ENCODE assay signal across 17 cellular contexts in the genomic region with DNA sequence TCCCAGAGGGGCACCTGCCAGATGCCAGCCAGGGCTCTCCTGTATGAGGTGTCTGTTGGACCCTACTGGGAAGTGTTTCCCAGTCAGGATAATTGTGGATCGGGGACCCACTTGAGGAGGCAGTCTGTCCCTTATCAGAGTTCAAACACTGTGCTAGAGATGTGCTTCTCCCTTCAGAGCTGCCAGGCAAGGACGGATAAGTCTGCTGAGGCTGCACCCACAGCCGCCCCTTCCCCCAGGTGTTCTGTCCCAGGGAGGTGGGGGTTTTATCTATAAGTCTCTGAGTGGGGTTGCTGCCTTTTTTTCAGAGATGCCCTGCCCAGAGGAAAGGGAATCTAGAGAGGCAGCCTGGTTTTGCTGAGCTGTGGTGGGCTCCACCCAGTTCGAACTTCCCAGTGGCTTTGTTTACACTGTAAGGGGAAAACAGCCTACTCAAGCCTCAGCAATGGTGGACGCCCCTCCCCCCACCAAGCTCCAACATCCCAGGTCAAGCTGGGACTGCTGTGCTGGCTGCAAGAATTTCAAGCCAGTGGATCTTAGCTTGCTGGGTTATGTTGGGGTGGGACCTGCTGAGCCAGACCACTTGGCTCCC.
DNase-seq lines count a peak whose midpoint lies in the region; ATAC-seq and TF ChIP-seq lines count a peak whose summit lies in the region.
"Had no signal": no experiment of that assay in that cellular context is flagged by ENCODE, and none has a peak within 500 bp of the region (broad histone marks: within the 10 kb centered on the region; RNA-seq: fewer than 3 reads in every experiment).

No MANE protein-coding gene starts in this region.

- H3K4me3 ChIP-seq in GM23338, result no peak overlapping the region
- peak overlapping the region; percentile 35 for H3K4me3 ChIP-seq in endodermal cell (ENCODE audit: low read length)
- no peak overlapping the region for H3K4me3 ChIP-seq in neural progenitor cell
- H3K4me3 ChIP-seq: HAP-1 had no signal

- peak; percentile 52 for ATAC-seq in GM23338

- DNase-seq in GM23338 (ENCODE audit: low spot score) (peak; percentile 6), NCI-H2171 (lab: John Stamatoyannopoulos, UW) (peak; percentile 36), endodermal cell (peak; percentile 77), neural progenitor cell (ENCODE audit: low spot score) (no peak), SHP77 (lab: John Stamatoyannopoulos, UW) (no peak), NCI-H1930 (lab: John Stamatoyannopoulos, UW) (no peak), hypothalamus (lab: John Stamatoyannopoulos, UW) (no peak)
- DNase-seq in central memory CD4-positive, alpha-beta T cell, result no peak
- DNase-seq: BE2C; CD4-positive, alpha-beta memory T cell; COR-L47; DMS153; DMS79 treated with DMSO at 0.1 percent for 48 hours; EL; GDM1 had no signal

- H3K9me3 Mint-ChIP-seq in GM23338, result peaks cover under 1% of the 10 kb centered on the region; the same call in 2 of the 3 replicates
- H3K9me3 Mint-ChIP-seq in endodermal cell, result peaks cover 18% of the 10 kb centered on the region
- H3K9me3 Mint-ChIP-seq in neural progenitor cell, result peaks cover 9% of the 10 kb centered on the region

- H3K27me3 ChIP-seq in GM23338 (ENCODE audit: insufficient read depth) (no peaks in the 10 kb centered on the region), endodermal cell (ENCODE audit: control insufficient read depth, insufficient read depth, low read length, poor library complexity, severe bottlenecking) (no peaks in the 10 kb centered on the region), neural progenitor cell (no peaks in the 10 kb centered on the region)
- H3K27me3 ChIP-seq: BE2C had no signal

- peak overlapping the region; percentile 94 for H2AFZ ChIP-seq in GM23338
- peak overlapping the region; percentile 89 for H2AFZ ChIP-seq in neural progenitor cell (replicated peaks)

- no peaks in the 10 kb centered on the region for H3K36me3 Mint-ChIP-seq in GM23338 (ENCODE audit: low read depth)
- peaks cover 2% of the 10 kb centered on the region for H3K36me3 Mint-ChIP-seq in endodermal cell (ENCODE audit: low read depth)
- no peaks in the 10 kb centered on the region for H3K36me3 Mint-ChIP-seq in neural progenitor cell
- H3K36me3 Mint-ChIP-seq: CD4-positive, alpha-beta memory T cell had no signal

- H3K27me3 Mint-ChIP-seq in GM23338 (ENCODE audit: insufficient read depth, low read depth, poor library complexity), result peaks cover 1% of the 10 kb centered on the region
- no peaks in the 10 kb centered on the region for H3K27me3 Mint-ChIP-seq in endodermal cell (ENCODE audit: insufficient read depth)
- peaks cover 6% of the 10 kb centered on the region for H3K27me3 Mint-ChIP-seq in neural progenitor cell (ENCODE audit: insufficient read depth, low read depth)
- H3K27me3 Mint-ChIP-seq: CD4-positive, alpha-beta memory T cell had no signal

- H3K4me3 Mint-ChIP-seq in GM23338 (no peak overlapping the region), endodermal cell (peak overlapping the region; percentile 20), neural progenitor cell (no peak overlapping the region)
- H3K4me3 Mint-ChIP-seq: CD4-positive, alpha-beta memory T cell had no signal

- no peak for TF ChIP-seq CTCF in GM23338 (conservative IDR thresholded peaks at IDR 0.05; ENCODE audit: low read depth in 2 of 2)
- no peak for TF ChIP-seq CTCF in endodermal cell (conservative IDR thresholded peaks at IDR 0.05)
- TF ChIP-seq CTCF in neural progenitor cell (IDR thresholded peaks at IDR 0.05), result no peak

- H3K36me3 ChIP-seq in GM23338 (ENCODE audit: insufficient read depth), result no peaks in the 10 kb centered on the region
- H3K36me3 ChIP-seq in endodermal cell (ENCODE audit: control insufficient read depth, insufficient read depth, low read length), result no peaks in the 10 kb centered on the region
- H3K36me3 ChIP-seq in neural progenitor cell, result no peaks in the 10 kb centered on the region
- H3K36me3 ChIP-seq: BE2C, HAP-1 had no signal

- H3K79me2 ChIP-seq in GM23338 (replicated peaks; ENCODE audit: insufficient read depth) (no peaks in the 10 kb centered on the region), neural progenitor cell (ENCODE audit: low read depth) (no peaks in the 10 kb centered on the region)

- H3K9ac ChIP-seq in endodermal cell (ENCODE audit: extremely low read depth, low read length, poor library complexity, severe bottlenecking), result no peak overlapping the region
- H3K9ac ChIP-seq in neural progenitor cell, result no peak overlapping the region

- H4K20me1 ChIP-seq in GM23338 (replicated peaks; ENCODE audit: insufficient read depth), result no peaks in the 10 kb centered on the region
- H4K20me1 ChIP-seq in neural progenitor cell (ENCODE audit: low read depth), result no peaks in the 10 kb centered on the region

- H3K27ac ChIP-seq in GM23338 (ENCODE audit: low read depth) (no peak overlapping the region), endodermal cell (ENCODE audit: low read depth, low read length) (no peak overlapping the region), neural progenitor cell (no peak overlapping the region)
- H3K27ac ChIP-seq: C4-2B had no signal

- 0 out of 2 replicates have a peak, but pooled peaks cover 3% of the 10 kb centered on the region for H3K9me2 ChIP-seq in GM23338 (ENCODE audit: insufficient read depth)

- 63 to 74% methylated on average over 2 to 5 of the region's 5 CpGs for WGBS in endodermal cell (ENCODE audit: insufficient coverage in 1 of 2, insufficient read length in 1 of 2), 2 experiments

- H3K4me1 Mint-ChIP-seq in GM23338 (peaks cover 9% of the 10 kb centered on the region; the same call in 2 of the 3 replicates), endodermal cell (peaks cover 14% of the 10 kb centered on the region), neural progenitor cell (no peaks in the 10 kb centered on the region)
- H3K4me1 Mint-ChIP-seq: CD4-positive, alpha-beta memory T cell had no signal

- 0 out of 2 replicates have a peak overlapping the region, but pooled peaks have one; percentile 32 for H3K4me2 ChIP-seq in GM23338
- no peak overlapping the region for H3K4me2 ChIP-seq in neural progenitor cell

- H3K27ac Mint-ChIP-seq in GM23338 (no peak overlapping the region), endodermal cell (peak overlapping the region; percentile 79), neural progenitor cell (no peak overlapping the region)
- H3K27ac Mint-ChIP-seq: CD4-positive, alpha-beta memory T cell had no signal

- H3F3A ChIP-seq in GM23338 (replicated peaks; ENCODE audit: low read depth), result no peaks in the 10 kb centered on the region
- H3F3A ChIP-seq in neural progenitor cell (ENCODE audit: low read depth), result peaks cover 5% of the 10 kb centered on the region

- H3K9me3 ChIP-seq in endodermal cell (ENCODE audit: control insufficient read depth, low read length), result no peaks in the 10 kb centered on the region
- no peaks in the 10 kb centered on the region for H3K9me3 ChIP-seq in neural progenitor cell (ENCODE audit: low read depth)
- H3K9me3 ChIP-seq: BE2C, HAP-1 had no signal

- H3K4me1 ChIP-seq in GM23338 (ENCODE audit: insufficient read depth) (no peaks in the 10 kb centered on the region), endodermal cell (ENCODE audit: control insufficient read depth, insufficient read depth, low read length) (no peaks in the 10 kb centered on the region), neural progenitor cell (no peaks in the 10 kb centered on the region)
- H3K4me1 ChIP-seq: BE2C, HAP-1 had no signal

TF ChIP-seq in GM23338, 12 proteins besides CTCF, POLR2A, EP300 and RAD21 (continues in another document):
- no peak for TF ChIP-seq POLR2AphosphoS5 (IDR thresholded peaks at IDR 0.05; ENCODE audit: low read depth)

Comparison
In these comparisons a context has a peak if more than half of its experiments do, and no peak if none do; other contexts are left out.
1. DNase-seq: peak in GM23338 (single experiment), NCI-H2171 (single experiment) and endodermal cell (single experiment); none in neural progenitor cell (single experiment), central memory CD4-positive, alpha-beta T cell (single experiment), SHP77 (0 of 2), NCI-H1930 (0 of 2) and hypothalamus (0 of 51).